11 cellular contexts compared by ENCODE assay signal in the genomic region with DNA sequence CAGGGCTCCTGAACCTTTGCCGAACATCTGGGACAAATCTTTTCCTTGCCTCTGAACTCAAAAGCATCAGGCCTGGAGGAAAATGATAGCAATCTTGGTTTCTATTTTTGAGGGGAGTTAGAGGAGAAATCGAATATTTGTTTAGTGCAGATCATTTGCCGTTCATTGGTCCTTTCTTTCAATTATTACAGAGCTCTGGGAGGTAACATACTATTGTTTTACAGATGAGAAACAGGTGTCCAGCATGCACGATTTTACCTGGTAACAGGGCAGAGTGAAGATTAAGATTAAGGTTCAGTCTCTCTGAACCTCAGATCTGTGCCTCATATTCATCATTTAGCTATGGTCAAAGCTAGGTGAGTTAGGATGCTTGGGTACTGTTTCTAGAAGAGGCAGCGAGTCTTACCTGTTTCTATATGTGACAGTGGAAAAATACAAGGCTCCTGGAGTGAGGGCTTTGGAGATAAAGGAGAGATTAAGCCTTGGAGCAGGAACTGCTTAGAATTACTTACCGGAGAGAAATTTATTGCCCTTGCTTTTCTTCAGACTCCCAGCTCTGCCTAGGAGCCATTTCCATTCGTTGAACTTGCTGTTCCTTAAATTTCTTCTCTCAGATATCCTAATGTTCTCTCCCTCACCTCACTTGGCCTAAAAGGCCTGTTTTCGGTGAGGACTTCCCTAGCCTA. TPM values are rescaled to one million over a fixed set of nuclear protein-coding genes. Genes with fewer than 3 reads are reported as not detected.
DNase-seq lines count a peak whose midpoint lies in the region; ATAC-seq and TF ChIP-seq lines count a peak whose summit lies in the region.
"Had no signal": no experiment of that assay in that cellular context is flagged by ENCODE, and none has a peak within 500 bp of the region (broad histone marks: within the 10 kb centered on the region; RNA-seq: fewer than 3 reads in every experiment).

No MANE protein-coding gene starts in this region.

- H3K36me3 ChIP-seq in right atrium auricular region (peaks cover 7% of the 10 kb centered on the region), mucosa of rectum (ENCODE audit: control insufficient read depth in 2 of 2, insufficient read depth in 2 of 2, low read length in 2 of 2) (peaks cover 5 to 23% of the 10 kb centered on the region in 2 donors)

- peaks cover 48% of the 10 kb centered on the region for H3K4me1 Mint-ChIP-seq in osteocyte (ENCODE audit: unreplicated experiment)

- intact Hi-C loops in left cardiac atrium (cut with DNase I): loop anchor here in 1 of 2 donors (5.0 kb wide), 1 partner anchor 41 kb away; a partner anchor contains a TSS

- H3K27ac ChIP-seq in right atrium auricular region (peak overlapping the region; percentile 92 to 94), cingulate gyrus (ENCODE audit: low read depth, low read length) (peak overlapping the region; percentile 94), mucosa of rectum (ENCODE audit: low read depth in 2 of 2, low read length in 2 of 2) (no peak overlapping the region)

- ATAC-seq in left cardiac atrium: no peak
- ATAC-seq in GM21576 (IDR thresholded peaks at IDR 0.05; ENCODE audit: unreplicated experiment): no peak
- ATAC-seq: stimulated activated naive CD8-positive, alpha-beta T cell treated with anti-CD3 and anti-CD28 coated beads, Interleukin-15, Interleukin-2, amounts not matched to agents 100 U/mL and 50 U/mL, for 24 hours had no signal

- H3K9ac ChIP-seq in mucosa of rectum (ENCODE audit: low read depth in 1 of 2, low read length in 2 of 2): peak overlapping the region; percentile 95 to 99

- H3K27me3 ChIP-seq in right atrium auricular region (no peaks in the 10 kb centered on the region), mucosa of rectum (ENCODE audit: control insufficient read depth in 2 of 2, insufficient read depth in 2 of 2, low read length in 2 of 2) (no peaks in the 10 kb centered on the region)

- TF ChIP-seq CTCF in right atrium auricular region (IDR thresholded peaks at IDR 0.05) (no peak), osteocyte (IDR thresholded peaks at IDR 0.05) (no peak)

- no peaks in the 10 kb centered on the region for H3K9me3 Mint-ChIP-seq in osteocyte (ENCODE audit: unreplicated experiment)

- no peaks in the 10 kb centered on the region for H3K27me3 Mint-ChIP-seq in osteocyte (ENCODE audit: unreplicated experiment)

- H3K4me3 Mint-ChIP-seq in osteocyte (ENCODE audit: unreplicated experiment): no peak overlapping the region

- peaks cover 10% of the 10 kb centered on the region for H3K36me3 Mint-ChIP-seq in osteocyte (ENCODE audit: unreplicated experiment)

- peak overlapping the region; percentile 88 to 98 for H3K4me3 ChIP-seq in right atrium auricular region
- peak overlapping the region; percentile 83 to 87 for H3K4me3 ChIP-seq in mucosa of rectum (ENCODE audit: low read length in 2 of 2)

- DNase-seq in right atrium auricular region (ENCODE audit: low spot score) (no peak), left cardiac atrium (no peak), iPS-NIHi11 (ENCODE audit: low spot score) (no peak), osteocyte (ENCODE audit: extremely low spot score, unreplicated experiment) (no peak), NCI-H69 (lab: John Stamatoyannopoulos, UW) (no peak)
- DNase-seq: DMS153, NCI-H1417 treated with DMSO at 0.1 percent for 48 hours had no signal

- no peak overlapping the region for H3K27ac Mint-ChIP-seq in osteocyte (ENCODE audit: unreplicated experiment)

- H3K9me3 ChIP-seq in right atrium auricular region (no peaks in the 10 kb centered on the region), mucosa of rectum (ENCODE audit: control insufficient read depth in 2 of 2, low read length in 2 of 2) (no peaks in the 10 kb centered on the region)

- H3K4me1 ChIP-seq in right atrium auricular region (peaks cover 0 to 69% of the 10 kb centered on the region in 2 donors), mucosa of rectum (ENCODE audit: control insufficient read depth in 2 of 2, insufficient read depth in 2 of 2, low read length in 2 of 2) (peaks cover 18 to 23% of the 10 kb centered on the region in 2 donors)

RNA-seq across cellular contexts. Expression of a gene that starts 1.4 kb away (rescaled TPM):
- total RNA-seq in right atrium auricular region: 10 to 100 TPM; 29.8 to 34.3 TPM
- total RNA-seq in left cardiac atrium: 10 to 100 TPM; 32.0 to 46.2 TPM
- 71.1 and 85.4 TPM in 2 replicates for total RNA-seq in osteocyte

RNA-seq across cellular contexts. Expression of a gene that starts 17.3 kb away (rescaled TPM):
- total RNA-seq in right atrium auricular region: 100 to 1,000 TPM; 110 to 137 TPM
- total RNA-seq in left cardiac atrium: 100 to 1,000 TPM; 139 to 156 TPM
- 213 and 219 TPM in 2 replicates for total RNA-seq in osteocyte

RNA-seq across cellular contexts. Expression of a gene that starts 27.9 kb away (rescaled TPM):
- total RNA-seq in right atrium auricular region (10 to 100 TPM; 45.8 to 50.5 TPM), left cardiac atrium (10 to 100 TPM; 62.9 to 74.0 TPM), osteocyte (52.6 and 55.8 TPM in 2 replicates)

RNA-seq across cellular contexts. Expression of a gene that starts 40.2 kb away (rescaled TPM):
- 10 to 100 TPM; 13.6 to 18.0 TPM for total RNA-seq in right atrium auricular region
- 10 to 100 TPM; 15.7 to 18.6 TPM for total RNA-seq in left cardiac atrium
- total RNA-seq in osteocyte: 33.0 and 37.7 TPM in 2 replicates

RNA-seq across cellular contexts. Expression of a gene that starts 40.5 kb away (rescaled TPM):
- total RNA-seq in right atrium auricular region (10 to 100 TPM in 1 of 2 donors, 1 to 10 TPM in 1; 7.4 to 15.6 TPM), left cardiac atrium (10 to 100 TPM; 14.6 to 20.5 TPM), osteocyte (21.3 and 24.1 TPM in 2 replicates)

Comparison
In these comparisons a context has a peak if more than half of its experiments do, and no peak if none do; other contexts are left out.
1. H3K27ac ChIP-seq: peak in right atrium auricular region (2 of 2) and cingulate gyrus (single experiment); none in mucosa of rectum (0 of 2).